Comparison of ENCODE assay signal across 8 cellular contexts in genomic region chr7:44978511-44979366, GRCh38. TPM values are rescaled to one million over a fixed set of nuclear protein-coding genes. Genes with fewer than 3 reads are reported as not detected.
A peak's percentile ranks its signal among the peaks of the same experiment; 100 is the strongest.
DNase-seq lines count a peak whose midpoint lies in the region; ATAC-seq, FAIRE-seq and TF ChIP-seq lines count a peak whose summit lies in the region.

MYO1G (minus strand) TSS chr7:44979015; CDS start chr7:44978961, 54 bp downstream.

- H4K20me1 ChIP-seq in GM12878 (ENCODE audit: control insufficient read depth, insufficient read depth) = peaks cover 16% of the 10 kb centered on the region

- H3K27me3 Mint-ChIP-seq in Calu3 (ENCODE audit: unreplicated experiment) = no peaks in the 10 kb centered on the region

- ATAC-seq in GM18909 (IDR thresholded peaks at IDR 0.05; ENCODE audit: poor library complexity, unreplicated experiment) (peak; percentile 73), HG03103 (IDR thresholded peaks at IDR 0.05; ENCODE audit: low read depth, unreplicated experiment) (peak; percentile 55), GM12878 (peak; percentile 76), pancreas (peak in 3 of 4 donors; percentile 42 to 67 (median 48))

- H3K4me2 ChIP-seq in GM12878 (ENCODE audit: control insufficient read depth, insufficient read depth) = peak within 1 kb of the TSS; percentile 99

- H3K36me3 Mint-ChIP-seq in Calu3 (ENCODE audit: insufficient read depth, unreplicated experiment) = peaks cover 43% of the 10 kb centered on the region

- H3K4me1 ChIP-seq in GM12878 (ENCODE audit: control insufficient read depth, insufficient read depth, low read length) (peaks cover 62% of the 10 kb centered on the region), pancreas (no peaks in the 10 kb centered on the region)

- H3K9me3 ChIP-seq in GM12878 (replicated peaks; ENCODE audit: control insufficient read depth, insufficient read depth, low read length) = no peaks in the 10 kb centered on the region
- no peaks in the 10 kb centered on the region for H3K9me3 ChIP-seq in pancreas

- TF ChIP-seq EP300 in GM12878 (IDR thresholded peaks at IDR 0.05; ENCODE audit: borderline replicate concordance in 1 of 2, control insufficient read depth in 1 of 2, low read depth in 2 of 2, low read length in 2 of 2) = peak; percentile 80 to 95

- H3K9me3 Mint-ChIP-seq in Calu3 (ENCODE audit: low read depth, unreplicated experiment) = no peaks in the 10 kb centered on the region

- peaks cover 77% of the 10 kb centered on the region for H3K79me2 ChIP-seq in GM12878 (ENCODE audit: control insufficient read depth, insufficient read depth, low read length)

- SMC1A ChIA-PET in GM12878 (lab: Charles Lee; ENCODE audit: uncharacterized antibody, unreplicated experiment) = interaction anchor here (0.8 to 16.7 kb wide), 10 partner anchors 10 to 157 kb away, joined by 3 to 303 read pairs (median 4); partner anchors contain the start of gene CCM2

- TF ChIP-seq CTCF in GM12878 (IDR thresholded peaks at IDR 0.05 in 2 of 3, conservative IDR thresholded peaks at IDR 0.05 in 1 of 3; ENCODE audit: control insufficient read depth in 2 of 3, extremely low read depth in 1 of 3, insufficient read depth in 1 of 3, low read depth in 3 of 3, low read length in 3 of 3) (no peak), pancreas (IDR thresholded peaks at IDR 0.05) (no peak), Calu3 (IDR thresholded peaks at IDR 0.05; ENCODE audit: unreplicated experiment) (no peak)

- H3K4me1 Mint-ChIP-seq in Calu3 (ENCODE audit: low read depth, unreplicated experiment) = peaks cover 19% of the 10 kb centered on the region

- no peak within 1 kb of the TSS for H3K27ac Mint-ChIP-seq in Calu3 (ENCODE audit: unreplicated experiment)

- 2% methylated on average over 22 of the region's 24 CpGs for WGBS in GM12878 (ENCODE audit: insufficient coverage, insufficient replicate concordance, low lambda C conversion rate, missing lambda C conversion rate)
- WGBS in pancreas, 2 donors = 80 to 87% methylated on average over 22 to 24 of the region's 24 CpGs

- intact Hi-C loops in GM12878 (cut with micrococcal nuclease; ENCODE audit: unreplicated experiment) = loop anchor here (1.0 to 5.0 kb wide), 4 partner anchors 16 to 133 kb away; partner anchors contain the start of genes PURB and TBRG4
- intact Hi-C loops in pancreas (cut with DNase I) = loop anchor here in 1 of 3 donors (10.0 kb wide), 1 partner anchor 156 kb away; no protein-coding TSS in a partner anchor
- intact Hi-C loops in Calu3 (cut with micrococcal nuclease; ENCODE audit: unreplicated experiment) = no loop called here

- H3K4me3 ChIP-seq in GM12878 = peak within 1 kb of the TSS; percentile 100
- H3K4me3 ChIP-seq in pancreas = peak within 1 kb of the TSS in 1 of 4 donors; percentile 18

- H3K9ac ChIP-seq in GM12878 (ENCODE audit: control insufficient read depth, insufficient read depth, low read length) = peak within 1 kb of the TSS; percentile 98

- no peak within 1 kb of the TSS for H2AFZ ChIP-seq in GM12878 (ENCODE audit: control insufficient read depth, low read depth, low read length)

- CTCF ChIA-PET in GM12878 (lab: Yijun Ruan, JAX) (interaction anchor here (0.8 to 6.9 kb wide), 15 partner anchors 9 to 157 kb away, joined by 3 to 219 read pairs (median 7); partner anchors contain the start of gene TBRG4), Calu3 (lab: Charles Lee) (no interaction called here)

- BruUV-seq in GM12878 (replicated peaks; lab: Mats Ljungman, UMichigan) (TSS peak; percentile 60), Calu3 (replicated peaks; lab: Mats Ljungman, UMichigan) (no TSS peak)

- H3K27ac ChIP-seq in GM12878 (ENCODE audit: control insufficient read depth, insufficient read depth) (peak within 1 kb of the TSS; percentile 96), pancreas (peak within 1 kb of the TSS in 1 of 4 donors; percentile 42)

- RAD21 ChIA-PET in GM12878 (lab: Charles Lee; ENCODE audit: unreplicated experiment) = interaction anchor here (0.7 to 14.6 kb wide), 13 partner anchors 10 to 157 kb away, joined by 3 to 303 read pairs (median 4); partner anchors contain the start of gene CCM2

- FAIRE-seq in GM12878 (lab: Jason Lieb, UNC) = peak; percentile 54
- no peak for FAIRE-seq in pancreas (lab: Jason Lieb, UNC)

- H3K36me3 ChIP-seq in GM12878 (ENCODE audit: control insufficient read depth in 2 of 2, insufficient read depth in 2 of 2, low read length in 1 of 2) (peaks cover 34 to 37% of the 10 kb centered on the region in 2 experiments), pancreas (peaks cover 0 to 15% (median 10%) of the 10 kb centered on the region in 3 donors)

- H3K27me3 ChIP-seq in GM12878 (replicated peaks in 1 of 2; ENCODE audit: control insufficient read depth in 2 of 2, insufficient read depth in 2 of 2, low read length in 1 of 2) (no peaks in the 10 kb centered on the region), pancreas (no peaks in the 10 kb centered on the region)

- in situ Hi-C loops in GM12878 (cut with MboI) = loop anchor here (10.0 kb wide), 1 partner anchor 156 kb away; no protein-coding TSS in a partner anchor

- TF ChIP-seq POLR2A in GM12878 (IDR thresholded peaks at IDR 0.05; ENCODE audit: low read depth, low read length) = peak; percentile 81

- TF ChIP-seq RAD21 in GM12878 (IDR thresholded peaks at IDR 0.05; ENCODE audit: insufficient read depth, low read depth, low read length) = no peak

- no peak within 1 kb of the TSS for H3K4me3 Mint-ChIP-seq in Calu3 (ENCODE audit: low read depth, unreplicated experiment)

- DNase-seq in T-helper 9 cell (peak; percentile 76), GM12878 (ENCODE audit: low read depth, low spot score) (peak; percentile 88), pancreas (peak in 2 of 6 donors; percentile 8 to 65), cerebellar cortex (ENCODE audit: low spot score) (no peak), DMS53 treated with DMSO at 0.1 percent for 48 hours (lab: John Stamatoyannopoulos, UW; ENCODE audit: unreplicated experiment) (no peak), Calu3 (no peak)

- POLR2A ChIA-PET in GM12878 (lab: Charles Lee) = interaction anchor here (0.9 to 16.1 kb wide), 10 partner anchors 14 to 160 kb away, joined by 3 to 280 read pairs (median 6); partner anchors contain the start of genes CCM2 and PURB

TF ChIP-seq in GM12878, 131 proteins besides CTCF, POLR2A, EP300 and RAD21 (continues in another document):
- TF ChIP-seq MLLT1 (IDR thresholded peaks at IDR 0.05) (peak; percentile 52; the same call in 1 of the 2 replicates), MEF2A (IDR thresholded peaks at IDR 0.05; ENCODE audit: insufficient read depth, low read depth, low read length) (peak; percentile 59; the same call in 1 of the 2 replicates), SP1 (IDR thresholded peaks at IDR 0.05; ENCODE audit: low read depth, low read length) (peak; percentile 81), ATF7 (IDR thresholded peaks at IDR 0.05; ENCODE audit: low read depth) (peak; percentile 60), FOS (IDR thresholded peaks at IDR 0.05; ENCODE audit: borderline replicate concordance, extremely low read depth, insufficient read length) (no peak), ZNF274 (IDR thresholded peaks at IDR 0.05; ENCODE audit: insufficient read depth, insufficient read length) (no peak), CHD4 (IDR thresholded peaks at IDR 0.05) (no peak), ZZZ3 (IDR thresholded peaks at IDR 0.05; ENCODE audit: control insufficient read depth, insufficient read length, low read depth) (no peak), MXI1 (IDR thresholded peaks at IDR 0.05; ENCODE audit: low read depth, low read length) (peak; percentile 87), BACH1 (IDR thresholded peaks at IDR 0.05; ENCODE audit: borderline replicate concordance) (no peak; the same call in 1 of the 2 replicates), FOXK2 (IDR thresholded peaks at IDR 0.05) (no peak)

RNA-seq across cellular contexts. Expression of gene MYO1G, which starts in this region (rescaled TPM):
- total RNA-seq in GM12878 (2013; cell fraction: nucleolus; rRNA removed) = 406 and 444 TPM in 2 replicates
- 154 and 176 TPM in 2 replicates for total RNA-seq in GM12878 (2014; rRNA removed)
- total RNA-seq in GM12878 (2014; rRNA removed; fragmentation: Illumina TruSeq; extraction: Trizol) = 63.7 and 66.1 TPM in 2 replicates
- 224 and 232 TPM in 2 replicates for total RNA-seq in GM12878 (2021)
- 91.4 TPM for polyA plus RNA-seq in GM12878 (2011; ENCODE audit: low read depth)
- polyA plus RNA-seq in GM12878 (2011; rRNA removed) = 54.3 and 118 TPM in 2 replicates
- polyA plus RNA-seq in GM12878 (2011; cell fraction: cytosol; rRNA removed) = 111 and 152 TPM in 2 replicates
- polyA plus RNA-seq in GM12878 (2011; cell fraction: nucleus; rRNA removed) = 518 and 587 TPM in 2 replicates
- 195 and 215 TPM in 2 replicates for polyA plus RNA-seq in GM12878 (2012)
- 36.1 and 77.2 TPM in 2 replicates for polyA plus RNA-seq in GM12878 (2014; fragmentation: Illumina TruSeq; extraction: Trizol)
- 1 to 10 TPM; 1.8 to 3.3 TPM for polyA plus RNA-seq in GM12878 (2014; fragmentation: Nextera tagmentation; extraction: Ambion mirVana)
- polyA plus RNA-seq in GM12878 (2014; rRNA removed) = 150 and 184 TPM in 2 replicates
- 100 to 1,000 TPM; 185 to 216 TPM for polyA plus RNA-seq in GM12878 (2016; fragmentation: Nextera tagmentation; extraction: Ambion mirVana)
- polyA minus RNA-seq in GM12878 (2011; rRNA and poly(A)+ RNA removed) = 230 and 324 TPM in 2 replicates
- 97.1 and 110 TPM in 2 replicates for polyA minus RNA-seq in GM12878 (2011; cell fraction: cytosol; rRNA and poly(A)+ RNA removed)
- 238 and 294 TPM in 2 replicates for polyA minus RNA-seq in GM12878 (2011; cell fraction: nucleus; rRNA and poly(A)+ RNA removed)
- 1 to 10 TPM in 4 of 6 donors, under 1 TPM in 2; 0.28 to 3.1 (median 1.1) TPM for total RNA-seq in pancreas
- polyA plus RNA-seq in pancreas = 1 to 10 TPM; 1.1 to 1.5 TPM
- 0.33 and 0.39 TPM in 2 replicates for total RNA-seq in Calu3 (2022)

Comparison
In these comparisons a context has a peak if more than half of its experiments do, and no peak if none do; other contexts are left out.
1. RNA of gene MYO1G (total RNA-seq): 63.7 to 444 TPM in GM12878; 0.28 to 3.1 TPM in pancreas and 0.33 to 0.39 TPM in Calu3; every median in the first group is over 10 times any median in the second.
2. DNase-seq: peak in T-helper 9 cell (single experiment) and GM12878 (single experiment); none in cerebellar cortex (single experiment), DMS53 treated with DMSO at 0.1 percent for 48 hours (single experiment) and Calu3 (single experiment).
3. Peak in every context shown above with its lines, with median percentiles within 50 percentile points of each other: ATAC-seq.